Comparison of ENCODE assay signal across 8 cellular contexts in genomic region chr10:110010076-110011069, GRCh38. TPM values are rescaled to one million over a fixed set of nuclear protein-coding genes. Genes with fewer than 3 reads are reported as not detected.
DNase-seq lines count a peak whose midpoint lies in the region; ATAC-seq and TF ChIP-seq lines count a peak whose summit lies in the region.

No MANE protein-coding gene starts in this region.

- H3K36me3 ChIP-seq in liver (ENCODE audit: control insufficient read depth in 4 of 4, insufficient read depth in 3 of 4, low read depth in 1 of 4, low read length in 3 of 4) (no peaks in the 10 kb centered on the region), urinary bladder (ENCODE audit: insufficient read depth) (no peaks in the 10 kb centered on the region)

- no peaks in the 10 kb centered on the region for H3K9me3 ChIP-seq in liver (ENCODE audit: control insufficient read depth in 4 of 4, low read length in 3 of 4)

- TF ChIP-seq CTCF in liver (IDR thresholded peaks at IDR 0.05; ENCODE audit: low read depth, low read length, missing input control) = no peak

- H3K27me3 ChIP-seq in liver (ENCODE audit: control insufficient read depth in 4 of 4, insufficient read depth in 4 of 4, low read length in 3 of 4) = no peaks in the 10 kb centered on the region

- ATAC-seq in HG03558 (IDR thresholded peaks at IDR 0.05; ENCODE audit: extremely low read depth, unreplicated experiment) (peak; percentile 33), GM19324 (IDR thresholded peaks at IDR 0.05; ENCODE audit: low FRiP score, unreplicated experiment) (no peak)

- peak in 1 of 2 donors; percentile 9 for TF ChIP-seq RAD21 in liver (IDR thresholded peaks at IDR 0.05)

- H3K27ac ChIP-seq in liver (ENCODE audit: low read depth in 1 of 2, low read length in 2 of 2) = no peak overlapping the region
- H3K27ac ChIP-seq in urinary bladder (ENCODE audit: low read depth) = peak overlapping the region; percentile 16

- H3K4me1 ChIP-seq in liver (ENCODE audit: control insufficient read depth in 4 of 4, insufficient read depth in 4 of 4, low read length in 3 of 4) (peaks cover 5 to 39% (median 33%) of the 10 kb centered on the region in 4 donors), urinary bladder (ENCODE audit: insufficient read depth) (peaks cover 2% of the 10 kb centered on the region)

- H3K4me3 ChIP-seq in liver (ENCODE audit: low read depth in 1 of 3, low read length in 3 of 3) (no peak overlapping the region), urinary bladder (ENCODE audit: low read depth, low read length) (no peak overlapping the region)

- peak overlapping the region in 1 of 2 donors; percentile 17 for H3K9ac ChIP-seq in liver (ENCODE audit: low read depth in 1 of 2, low read length in 2 of 2)

- peak; percentile 60 for DNase-seq in activated CD8-positive, alpha-beta memory T cell treated with anti-CD3 and anti-CD28 coated beads for 24 hours
- no peak for DNase-seq in activated CD8-positive, alpha-beta memory T cell treated with anti-CD3 and anti-CD28 coated beads, Interleukin-2, amount 50 U/mL, for 48 hours
- peak; percentile 38 for DNase-seq in activated CD8-positive, alpha-beta memory T cell treated with anti-CD3 and anti-CD28 coated beads, Interleukin-2, amount 50 U/mL, for 4 hours
- DNase-seq in NCI-H510A treated with DMSO at 0.1 percent for 48 hours (lab: John Stamatoyannopoulos, UW) = no peak

- WGBS in liver = 61% methylated on average over 4 of the region's 4 CpGs
- WGBS in urinary bladder = 62% methylated on average over 4 of the region's 4 CpGs

TF ChIP-seq in liver, 16 proteins besides CTCF, POLR2A, EP300 and RAD21:
- TF ChIP-seq MAX (IDR thresholded peaks at IDR 0.05) (no peak), HNF4G (IDR thresholded peaks at IDR 0.05) (no peak), FOXA2 (IDR thresholded peaks at IDR 0.05) (peak; percentile 38), SP1 (IDR thresholded peaks at IDR 0.05) (peak; percentile 6), HNF4A (conservative IDR thresholded peaks at IDR 0.05) (no peak), GABPA (IDR thresholded peaks at IDR 0.05 in 1 of 2, conservative IDR thresholded peaks at IDR 0.05 in 1 of 2) (no peak), NR2F2 (IDR thresholded peaks at IDR 0.05) (no peak), RXRA (IDR thresholded peaks at IDR 0.05) (peak in 1 of 2 donors; percentile 17)

RNA-seq across cellular contexts. Expression of gene ADD3, which starts 2.6 kb away (rescaled TPM):
- total RNA-seq in liver = 10 to 100 TPM; 24.5 to 55.9 TPM
- polyA plus RNA-seq in liver = 10 to 100 TPM; 15.4 to 21.1 TPM
- 444 TPM for total RNA-seq in urinary bladder
- polyA plus RNA-seq in urinary bladder = 83.4 TPM

Comparison
In these comparisons a context has a peak if more than half of its experiments do, and no peak if none do; other contexts are left out.
1. DNase-seq: peak in activated CD8-positive, alpha-beta memory T cell treated with anti-CD3 and anti-CD28 coated beads for 24 hours (single experiment) and activated CD8-positive, alpha-beta memory T cell treated with anti-CD3 and anti-CD28 coated beads, Interleukin-2, amount 50 U/mL, for 4 hours (single experiment); none in activated CD8-positive, alpha-beta memory T cell treated with anti-CD3 and anti-CD28 coated beads, Interleukin-2, amount 50 U/mL, for 48 hours (single experiment) and NCI-H510A treated with DMSO at 0.1 percent for 48 hours (single experiment).